In genomic region chr2:105856576-105856975, GRCh38 we compare ENCODE assay signal across 12 cellular contexts.
DNase-seq lines count a peak whose midpoint lies in the region; ATAC-seq lines count a peak whose summit lies in the region.
"Had no signal": no experiment of that assay in that cellular context is flagged by ENCODE, and none has a peak within 500 bp of the region (broad histone marks: within the 10 kb centered on the region; RNA-seq: fewer than 3 reads in every experiment).

No MANE protein-coding gene starts in this region.

- POLR2A ChIA-PET in activated CD4-positive, alpha-beta T cell treated with anti-CD3 and anti-CD28 coated beads for 36 hours (lab: Charles Lee): interaction anchor here (0.7 kb wide), 1 partner anchor 139 kb away, joined by 3 read pairs; no protein-coding TSS in a partner anchor

- CTCF ChIA-PET in activated CD4-positive, alpha-beta T cell treated with anti-CD3 and anti-CD28 coated beads for 36 hours (lab: Charles Lee): interaction anchor here (0.5 to 3.6 kb wide), 7 partner anchors 10 to 575 kb away, joined by 3 to 11 read pairs (median 3); no protein-coding TSS in a partner anchor

- no peak for DNase-seq in activated CD4-positive, alpha-beta T cell treated with anti-CD3 and anti-CD28 coated beads for 36 hours
- DNase-seq in activated CD4-positive, alpha-beta T cell treated with anti-CD3 and anti-CD28 coated beads, Interleukin-2, amount 50 U/mL, for 4 hours: no peak
- no peak for DNase-seq in activated T-helper 2 cell treated with anti-CD3 and anti-CD28 coated beads, Interferon-gamma antibody, Interleukin-2, Interleukin-4, amounts not matched to agents 10 μg/mL and 5 μg/mL and 100 μg/mL, durations not matched to agents 14 hours and 24 hours and 36 hours (ENCODE audit: low spot score)
- DNase-seq in fibroblast of peridontal ligament (ENCODE audit: extremely low read depth) (peak; percentile 38), nucleus accumbens (lab: John Stamatoyannopoulos, UW) (no peak)
- DNase-seq in stimulated activated naive B cell treated with anti-CD40 and anti-IgM and Interleukin-4, amounts not matched to agents 10 μg/mL and 1 μg/mL and 100 μg/mL, for 72 hours: no peak
- DNase-seq: Calu3, head of caudate nucleus, left colon, OCI-M1 had no signal

- H3K9me3 Mint-ChIP-seq in activated CD4-positive, alpha-beta T cell treated with anti-CD3 and anti-CD28 coated beads for 36 hours (ENCODE audit: low read depth): peaks cover under 1% of the 10 kb centered on the region
- H3K9me3 Mint-ChIP-seq in activated T-helper 2 cell treated with anti-CD3 and anti-CD28 coated beads, Interferon-gamma antibody, Interleukin-2, Interleukin-4, amounts not matched to agents 10 μg/mL and 5 μg/mL and 100 μg/mL, durations not matched to agents 14 hours and 24 hours and 36 hours: no peaks in the 10 kb centered on the region
- peaks cover 0 to under 1% of the 10 kb centered on the region in 2 donors for H3K9me3 Mint-ChIP-seq in stimulated activated naive B cell treated with anti-CD40 and anti-IgM and Interleukin-4, amounts not matched to agents 10 μg/mL and 1 μg/mL and 100 μg/mL, for 72 hours

- H3K4me3 Mint-ChIP-seq in activated CD4-positive, alpha-beta T cell treated with anti-CD3 and anti-CD28 coated beads for 36 hours: peak overlapping the region; percentile 60
- H3K4me3 Mint-ChIP-seq in activated T-helper 2 cell treated with anti-CD3 and anti-CD28 coated beads, Interferon-gamma antibody, Interleukin-2, Interleukin-4, amounts not matched to agents 10 μg/mL and 5 μg/mL and 100 μg/mL, durations not matched to agents 14 hours and 24 hours and 36 hours (ENCODE audit: low read depth): peak overlapping the region; percentile 74
- peak overlapping the region; percentile 29 to 68 for H3K4me3 Mint-ChIP-seq in stimulated activated naive B cell treated with anti-CD40 and anti-IgM and Interleukin-4, amounts not matched to agents 10 μg/mL and 1 μg/mL and 100 μg/mL, for 72 hours

- peak; percentile 31 for ATAC-seq in activated CD4-positive, alpha-beta T cell treated with anti-CD3 and anti-CD28 coated beads for 36 hours
- ATAC-seq in stimulated activated naive B cell treated with anti-CD40 and anti-IgM and Interleukin-4, amounts not matched to agents 10 μg/mL and 1 μg/mL and 100 μg/mL, for 72 hours (replicated peaks): no peak
- no peak for ATAC-seq in HG02870 (IDR thresholded peaks at IDR 0.05; ENCODE audit: unreplicated experiment)
- no peak for ATAC-seq in HG03378 (IDR thresholded peaks at IDR 0.05; ENCODE audit: unreplicated experiment)

- peaks cover 55% of the 10 kb centered on the region for H3K36me3 Mint-ChIP-seq in activated CD4-positive, alpha-beta T cell treated with anti-CD3 and anti-CD28 coated beads for 36 hours (ENCODE audit: low read depth)
- H3K36me3 Mint-ChIP-seq in activated T-helper 2 cell treated with anti-CD3 and anti-CD28 coated beads, Interferon-gamma antibody, Interleukin-2, Interleukin-4, amounts not matched to agents 10 μg/mL and 5 μg/mL and 100 μg/mL, durations not matched to agents 14 hours and 24 hours and 36 hours (ENCODE audit: low read depth): peaks cover 51% of the 10 kb centered on the region
- H3K36me3 Mint-ChIP-seq in stimulated activated naive B cell treated with anti-CD40 and anti-IgM and Interleukin-4, amounts not matched to agents 10 μg/mL and 1 μg/mL and 100 μg/mL, for 72 hours: peaks cover 45 to 67% of the 10 kb centered on the region in 2 donors

- no peaks in the 10 kb centered on the region for H3K27me3 Mint-ChIP-seq in activated CD4-positive, alpha-beta T cell treated with anti-CD3 and anti-CD28 coated beads for 36 hours
- no peaks in the 10 kb centered on the region for H3K27me3 Mint-ChIP-seq in activated T-helper 2 cell treated with anti-CD3 and anti-CD28 coated beads, Interferon-gamma antibody, Interleukin-2, Interleukin-4, amounts not matched to agents 10 μg/mL and 5 μg/mL and 100 μg/mL, durations not matched to agents 14 hours and 24 hours and 36 hours (ENCODE audit: low read depth)
- no peaks in the 10 kb centered on the region for H3K27me3 Mint-ChIP-seq in stimulated activated naive B cell treated with anti-CD40 and anti-IgM and Interleukin-4, amounts not matched to agents 10 μg/mL and 1 μg/mL and 100 μg/mL, for 72 hours

- intact Hi-C loops in activated CD4-positive, alpha-beta T cell treated with anti-CD3 and anti-CD28 coated beads for 36 hours (cut with DNase I, micrococcal nuclease): loop anchor here (1.0 to 5.0 kb wide), 7 partner anchors 16 to 231 kb away; no protein-coding TSS in a partner anchor
- intact Hi-C loops in activated T-helper 2 cell treated with anti-CD3 and anti-CD28 coated beads, Interferon-gamma antibody, Interleukin-2, Interleukin-4, amounts not matched to agents 10 μg/mL and 5 μg/mL and 100 μg/mL, durations not matched to agents 14 hours and 24 hours and 36 hours (cut with micrococcal nuclease): loop anchor here (1.0 to 10.0 kb wide), 5 partner anchors 15 to 238 kb away; no protein-coding TSS in a partner anchor

- H3K4me1 Mint-ChIP-seq in activated CD4-positive, alpha-beta T cell treated with anti-CD3 and anti-CD28 coated beads for 36 hours: peaks cover 91% of the 10 kb centered on the region
- H3K4me1 Mint-ChIP-seq in activated T-helper 2 cell treated with anti-CD3 and anti-CD28 coated beads, Interferon-gamma antibody, Interleukin-2, Interleukin-4, amounts not matched to agents 10 μg/mL and 5 μg/mL and 100 μg/mL, durations not matched to agents 14 hours and 24 hours and 36 hours (ENCODE audit: low read depth): peaks cover 75% of the 10 kb centered on the region
- peaks cover 59 to 82% of the 10 kb centered on the region in 2 donors for H3K4me1 Mint-ChIP-seq in stimulated activated naive B cell treated with anti-CD40 and anti-IgM and Interleukin-4, amounts not matched to agents 10 μg/mL and 1 μg/mL and 100 μg/mL, for 72 hours

- peak overlapping the region; percentile 92 for H3K27ac Mint-ChIP-seq in activated CD4-positive, alpha-beta T cell treated with anti-CD3 and anti-CD28 coated beads for 36 hours
- H3K27ac Mint-ChIP-seq in activated T-helper 2 cell treated with anti-CD3 and anti-CD28 coated beads, Interferon-gamma antibody, Interleukin-2, Interleukin-4, amounts not matched to agents 10 μg/mL and 5 μg/mL and 100 μg/mL, durations not matched to agents 14 hours and 24 hours and 36 hours: peak overlapping the region; percentile 86
- H3K27ac Mint-ChIP-seq in stimulated activated naive B cell treated with anti-CD40 and anti-IgM and Interleukin-4, amounts not matched to agents 10 μg/mL and 1 μg/mL and 100 μg/mL, for 72 hours: peak overlapping the region; percentile 90
